16 cellular contexts compared by ENCODE assay signal in genomic region chr17:206941-207560, GRCh38.
"Had no signal": no experiment of that assay in that cellular context is flagged by ENCODE, and none has a peak within 500 bp of the region (broad histone marks: within the 10 kb centered on the region; RNA-seq: fewer than 3 reads in every experiment).

No MANE protein-coding gene starts in this region.

- H3K9me3 ChIP-seq: body of pancreas, transverse colon had no signal

- DNase-seq: activated CD4-positive, alpha-beta T cell treated with anti-CD3 and anti-CD28 coated beads, Interleukin-2, amount 50 U/mL, for 1 hour; activated T-cell treated with anti-CD3 and anti-CD28 coated beads for 4 hours; effector memory CD8-positive, alpha-beta T cell; kidney glomerular epithelial cell; natural killer cell; occipital lobe; T-helper 2 cell; transverse colon had no signal

- H3K27me3 Mint-ChIP-seq: central memory CD8-positive, alpha-beta T cell; stimulated activated memory B cell treated with anti-CD40 and anti-IgM and Interleukin-4, amounts not matched to agents 10 μg/mL and 1 μg/mL and 100 μg/mL, for 72 hours had no signal

- H3K27me3 ChIP-seq: body of pancreas, hepatocyte, transverse colon had no signal

- H3K4me3 ChIP-seq: body of pancreas, hepatocyte, lung, transverse colon had no signal

- H3K36me3 Mint-ChIP-seq: activated naive CD4-positive, alpha-beta T cell treated with anti-CD3 and anti-CD28 coated beads, Interleukin-2, amount 50 U/mL, for 24 hours; natural killer cell had no signal

- H3K79me2 ChIP-seq: hepatocyte had no signal

- H3K9me3 Mint-ChIP-seq: activated naive CD4-positive, alpha-beta T cell treated with anti-CD3 and anti-CD28 coated beads, Interleukin-2, amount 50 U/mL, for 24 hours; activated T-helper 2 cell treated with anti-CD3 and anti-CD28 coated beads, Interferon-gamma antibody, Interleukin-2, Interleukin-4, amounts not matched to agents 10 μg/mL and 5 μg/mL and 100 μg/mL, durations not matched to agents 14 hours and 24 hours and 36 hours; central memory CD8-positive, alpha-beta T cell had no signal

- H3K27ac ChIP-seq: body of pancreas, hepatocyte, transverse colon had no signal

- H3K4me3 Mint-ChIP-seq: activated naive CD4-positive, alpha-beta T cell treated with anti-CD3 and anti-CD28 coated beads, Interleukin-2, amount 50 U/mL, for 24 hours; central memory CD8-positive, alpha-beta T cell; dendritic cell treated with granulocyte-macrophage colony-stimulating factor and Interleukin-4, amounts not matched to agents 40 ng/mL and 50 ng/mL, for 4 days; effector memory CD8-positive, alpha-beta T cell; natural killer cell; stimulated activated memory B cell treated with anti-CD40 and anti-IgM and Interleukin-4, amounts not matched to agents 10 μg/mL and 1 μg/mL and 100 μg/mL, for 72 hours had no signal

- H2AFZ ChIP-seq: hepatocyte had no signal

- H3K36me3 ChIP-seq: transverse colon had no signal

- H3K27ac Mint-ChIP-seq: activated naive CD4-positive, alpha-beta T cell treated with anti-CD3 and anti-CD28 coated beads, Interleukin-2, amount 50 U/mL, for 24 hours; activated T-helper 2 cell treated with anti-CD3 and anti-CD28 coated beads, Interferon-gamma antibody, Interleukin-2, Interleukin-4, amounts not matched to agents 10 μg/mL and 5 μg/mL and 100 μg/mL, durations not matched to agents 14 hours and 24 hours and 36 hours; dendritic cell treated with granulocyte-macrophage colony-stimulating factor and Interleukin-4, amounts not matched to agents 40 ng/mL and 50 ng/mL, for 4 days; effector memory CD8-positive, alpha-beta T cell; natural killer cell; stimulated activated memory B cell treated with anti-CD40 and anti-IgM and Interleukin-4, amounts not matched to agents 10 μg/mL and 1 μg/mL and 100 μg/mL, for 72 hours had no signal

- H3K4me1 ChIP-seq: body of pancreas had no signal

- H3K4me2 ChIP-seq: hepatocyte had no signal

- H3K4me1 Mint-ChIP-seq: activated naive CD4-positive, alpha-beta T cell treated with anti-CD3 and anti-CD28 coated beads, Interleukin-2, amount 50 U/mL, for 24 hours; central memory CD8-positive, alpha-beta T cell; natural killer cell; stimulated activated memory B cell treated with anti-CD40 and anti-IgM and Interleukin-4, amounts not matched to agents 10 μg/mL and 1 μg/mL and 100 μg/mL, for 72 hours had no signal
